Comparison of ENCODE assay signal across 8 cellular contexts in the genomic region with DNA sequence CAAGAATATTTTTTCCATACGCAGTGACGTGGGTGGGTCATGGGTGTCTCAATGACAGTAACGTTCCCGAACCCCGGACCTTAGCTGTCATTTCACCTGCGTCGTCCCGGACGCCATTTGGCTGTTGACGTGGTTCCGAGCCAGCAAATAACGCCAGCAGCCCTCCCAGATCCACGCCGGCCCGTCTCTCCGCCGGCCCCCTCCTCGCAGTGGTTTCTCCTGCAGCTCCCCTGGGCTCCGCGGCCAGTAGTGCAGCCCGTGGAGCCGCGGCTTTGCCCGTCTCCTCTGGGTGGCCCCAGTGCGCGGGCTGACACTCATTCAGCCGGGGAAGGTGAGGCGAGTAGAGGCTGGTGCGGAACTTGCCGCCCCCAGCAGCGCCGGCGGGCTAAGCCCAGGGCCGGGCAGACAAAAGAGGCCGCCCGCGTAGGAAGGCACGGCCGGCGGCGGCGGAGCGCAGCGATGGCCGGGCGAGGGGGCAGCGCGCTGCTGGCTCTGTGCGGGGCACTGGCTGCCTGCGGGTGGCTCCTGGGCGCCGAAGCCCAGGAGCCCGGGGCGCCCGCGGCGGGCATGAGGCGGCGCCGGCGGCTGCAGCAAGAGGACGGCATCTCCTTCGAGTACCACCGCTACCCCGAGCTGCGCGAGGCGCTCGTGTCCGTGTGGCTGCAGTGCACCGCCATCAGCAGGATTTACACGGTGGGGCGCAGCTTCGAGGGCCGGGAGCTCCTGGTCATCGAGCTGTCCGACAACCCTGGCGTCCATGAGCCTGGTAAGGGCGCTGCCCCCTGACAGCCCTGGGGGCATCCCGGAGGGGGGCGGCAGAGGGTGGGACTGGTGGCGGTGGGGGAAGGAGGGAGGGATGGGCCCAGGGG. TPM values are rescaled to one million over a fixed set of nuclear protein-coding genes. Genes with fewer than 3 reads are reported as not detected.
A peak's percentile ranks its signal among the peaks of the same experiment; 100 is the strongest.
DNase-seq lines count a peak whose midpoint lies in the region; ATAC-seq and TF ChIP-seq lines count a peak whose summit lies in the region.

Gene CPE, plus strand, starts transcription at position 246 of the 869 bp plus-strand sequence. Its CDS starts 214 bp downstream, at position 460.

- H3K4me1 Mint-ChIP-seq in activated T-cell treated with anti-CD3 and anti-CD28 coated beads, Interleukin-2, amount 50 U/mL, for 4 hours (ENCODE audit: low read depth): peaks cover 5% of the 10 kb centered on the region
- peaks cover 45% of the 10 kb centered on the region for H3K4me1 Mint-ChIP-seq in mesothelial cell of epicardium

- peak; percentile 92 for DNase-seq in AG20443 (ENCODE audit: low spot score)
- peak; percentile 4 for DNase-seq in GM19240 (ENCODE audit: insufficient read length, low spot score)
- DNase-seq in NCI-H82 (lab: John Stamatoyannopoulos, UW): peak; percentile 90
- peak; percentile 29 for DNase-seq in activated T-cell treated with anti-CD3 and anti-CD28 coated beads, Interleukin-2, amount 50 U/mL, for 4 hours
- peak; percentile 79 for DNase-seq in epithelial cell of esophagus (ENCODE audit: low read depth)
- DNase-seq in mesothelial cell of epicardium (ENCODE audit: low spot score in 2 of 2, unreplicated experiment in 2 of 2): peak; percentile 59 to 79
- DNase-seq in stimulated activated CD8-positive, alpha-beta memory T cell treated with anti-CD3 and anti-CD28 coated beads, Interleukin-2, amount 100 ng/mL, for 1 hour (ENCODE audit: low read depth in 2 of 2): peak; percentile 12 to 16

- H3K4me3 ChIP-seq in epithelial cell of esophagus (ENCODE audit: low read length): peak within 1 kb of the TSS; percentile 52

- peak; percentile 54 for TF ChIP-seq CTCF in epithelial cell of esophagus (IDR thresholded peaks at IDR 0.05; ENCODE audit: insufficient read depth, low read depth, low read length, missing control alignments)
- no peak for TF ChIP-seq CTCF in mesothelial cell of epicardium (IDR thresholded peaks at IDR 0.05; ENCODE audit: unreplicated experiment)

- peak; percentile 70 for ATAC-seq in HG03457 (IDR thresholded peaks at IDR 0.05; ENCODE audit: unreplicated experiment)
- peak; percentile 98 to 99 for ATAC-seq in activated T-cell treated with anti-CD3 and anti-CD28 coated beads, Interleukin-2, amount 50 U/mL, for 4 hours

- H3K27me3 Mint-ChIP-seq in activated T-cell treated with anti-CD3 and anti-CD28 coated beads, Interleukin-2, amount 50 U/mL, for 4 hours (ENCODE audit: low read depth): peaks cover 54% of the 10 kb centered on the region
- H3K27me3 Mint-ChIP-seq in mesothelial cell of epicardium (ENCODE audit: low read depth): peaks cover 25% of the 10 kb centered on the region

- H3K27ac Mint-ChIP-seq in mesothelial cell of epicardium: no peak within 1 kb of the TSS

- H3K9me3 Mint-ChIP-seq in activated T-cell treated with anti-CD3 and anti-CD28 coated beads, Interleukin-2, amount 50 U/mL, for 4 hours: no peaks in the 10 kb centered on the region
- H3K9me3 Mint-ChIP-seq in mesothelial cell of epicardium: peaks cover 4% of the 10 kb centered on the region

- H3K36me3 Mint-ChIP-seq in activated T-cell treated with anti-CD3 and anti-CD28 coated beads, Interleukin-2, amount 50 U/mL, for 4 hours (ENCODE audit: insufficient read depth): no peaks in the 10 kb centered on the region
- H3K36me3 Mint-ChIP-seq in mesothelial cell of epicardium: no peaks in the 10 kb centered on the region

- H3K4me3 Mint-ChIP-seq in activated T-cell treated with anti-CD3 and anti-CD28 coated beads, Interleukin-2, amount 50 U/mL, for 4 hours: peak within 1 kb of the TSS; percentile 68
- H3K4me3 Mint-ChIP-seq in mesothelial cell of epicardium: peak within 1 kb of the TSS; percentile 82

RNA-seq across cellular contexts. Expression of gene CPE, which starts in this region (rescaled TPM):
- under 1 TPM in 1 of 3 donors, not detected in 2; 0.40 TPM for total RNA-seq in activated T-cell treated with anti-CD3 and anti-CD28 coated beads, Interleukin-2, amount 50 U/mL, for 4 hours
- total RNA-seq in mesothelial cell of epicardium: 93.8 to 105 TPM (median 94.1 TPM) in 3 replicates

Comparison
In these comparisons a context has a peak if more than half of its experiments do, and no peak if none do; other contexts are left out.
1. Peak in every context shown above with its lines: DNase-seq, ATAC-seq and H3K4me3 ChIP-seq.
2. RNA of gene CPE (total RNA-seq): 93.8 to 105 TPM in mesothelial cell of epicardium; 0.40 TPM in activated T-cell treated with anti-CD3 and anti-CD28 coated beads, Interleukin-2, amount 50 U/mL, for 4 hours; every median in the first group is over 10 times any median in the second.
3. Peak in DNase-seq and ATAC-seq in activated T-cell treated with anti-CD3 and anti-CD28 coated beads, Interleukin-2, amount 50 U/mL, for 4 hours; RNA of the gene not detected or under 1 TPM.
4. DNase-seq: peak in every context shown above with its lines; median percentile 92 in AG20443; 90 in NCI-H82; 79 in epithelial cell of esophagus; 69 in mesothelial cell of epicardium; 29 in activated T-cell treated with anti-CD3 and anti-CD28 coated beads, Interleukin-2, amount 50 U/mL, for 4 hours; 14 in stimulated activated CD8-positive, alpha-beta memory T cell treated with anti-CD3 and anti-CD28 coated beads, Interleukin-2, amount 100 ng/mL, for 1 hour; 4 in GM19240.